24 cellular contexts compared by ENCODE assay signal in genomic region chr1:218247339-218247738, GRCh38. TPM values are rescaled to one million over a fixed set of nuclear protein-coding genes. Genes with fewer than 3 reads are reported as not detected.
DNase-seq lines count a peak whose midpoint lies in the region; ATAC-seq lines count a peak whose summit lies in the region.
"Had no signal": no experiment of that assay in that cellular context is flagged by ENCODE, and none has a peak within 500 bp of the region (broad histone marks: within the 10 kb centered on the region; RNA-seq: fewer than 3 reads in every experiment).

No MANE protein-coding gene starts in this region.

- H3K4me3 Mint-ChIP-seq in T-helper 2 cell treated with Interferon-gamma antibody and Interleukin-4, amounts not matched to agents 5 μg/mL and 100 μg/mL, for 36 hours, result no peak overlapping the region
- H3K4me3 Mint-ChIP-seq in activated T-cell treated with anti-CD3 and anti-CD28 coated beads, Interleukin-2, amount 50 U/mL, for 72 hours, result no peak overlapping the region
- H3K4me3 Mint-ChIP-seq: CD4-positive, CD25-positive, alpha-beta regulatory T cell; T-helper 1 cell treated with Interleukin-12 subunit alpha and Interleukin-12 subunit beta and Interleukin-4 antibody, amounts not matched to agents 30 μg/mL and 1 μg/mL, for 36 hours had no signal

- no peaks in the 10 kb centered on the region for H3K27me3 Mint-ChIP-seq in T-helper 2 cell treated with Interferon-gamma antibody and Interleukin-4, amounts not matched to agents 5 μg/mL and 100 μg/mL, for 36 hours (ENCODE audit: low read depth)
- peaks cover 28% of the 10 kb centered on the region for H3K27me3 Mint-ChIP-seq in activated T-cell treated with anti-CD3 and anti-CD28 coated beads, Interleukin-2, amount 50 U/mL, for 72 hours (ENCODE audit: low read depth)

- H3K36me3 Mint-ChIP-seq in T-helper 2 cell treated with Interferon-gamma antibody and Interleukin-4, amounts not matched to agents 5 μg/mL and 100 μg/mL, for 36 hours (ENCODE audit: low read depth), result no peaks in the 10 kb centered on the region
- H3K36me3 Mint-ChIP-seq in activated T-cell treated with anti-CD3 and anti-CD28 coated beads, Interleukin-2, amount 50 U/mL, for 72 hours (ENCODE audit: insufficient read depth in 2 of 2), result no peaks in the 10 kb centered on the region
- H3K36me3 Mint-ChIP-seq: CD4-positive, CD25-positive, alpha-beta regulatory T cell had no signal

- DNase-seq in NCI-H2227 (lab: John Stamatoyannopoulos, UW; ENCODE audit: unreplicated experiment) (no peak), COLO829 (ENCODE audit: low spot score) (no peak)
- DNase-seq in T-helper 2 cell treated with Interferon-gamma antibody and Interleukin-4, amounts not matched to agents 5 μg/mL and 100 μg/mL, for 36 hours (ENCODE audit: low spot score), result no peak
- no peak for DNase-seq in activated T-cell treated with anti-CD3 and anti-CD28 coated beads, Interleukin-2, amount 50 U/mL, for 72 hours
- DNase-seq: CD4-positive, CD25-positive, alpha-beta regulatory T cell; HCEC 1CT; Karpas-422; NCI-H1092; NCI-H1417 treated with DMSO at 0.1 percent for 48 hours; NCI-H187; NCI-H2107; NCI-H446; NCI-H524 treated with DMSO at 0.1 percent for 48 hours; NCI-H82; NK-92 treated with Interleukin-12 subunit alpha and Interleukin-12 subunit beta, amount 100 ng/mL, for 24 hours; PC-3; SK-N-SH; SW 1271 had no signal

- no peak overlapping the region for H3K27ac Mint-ChIP-seq in T-helper 2 cell treated with Interferon-gamma antibody and Interleukin-4, amounts not matched to agents 5 μg/mL and 100 μg/mL, for 36 hours
- no peak overlapping the region for H3K27ac Mint-ChIP-seq in activated T-cell treated with anti-CD3 and anti-CD28 coated beads, Interleukin-2, amount 50 U/mL, for 72 hours
- H3K27ac Mint-ChIP-seq: CD4-positive, CD25-positive, alpha-beta regulatory T cell; T-helper 1 cell treated with Interleukin-12 subunit alpha and Interleukin-12 subunit beta and Interleukin-4 antibody, amounts not matched to agents 30 μg/mL and 1 μg/mL, for 36 hours had no signal

- H3K9me3 Mint-ChIP-seq in T-helper 2 cell treated with Interferon-gamma antibody and Interleukin-4, amounts not matched to agents 5 μg/mL and 100 μg/mL, for 36 hours, result no peaks in the 10 kb centered on the region
- no peaks in the 10 kb centered on the region for H3K9me3 Mint-ChIP-seq in activated T-cell treated with anti-CD3 and anti-CD28 coated beads, Interleukin-2, amount 50 U/mL, for 72 hours
- H3K9me3 Mint-ChIP-seq: T-helper 1 cell treated with Interleukin-12 subunit alpha and Interleukin-12 subunit beta and Interleukin-4 antibody, amounts not matched to agents 30 μg/mL and 1 μg/mL, for 36 hours had no signal

- no peaks in the 10 kb centered on the region for H3K4me1 Mint-ChIP-seq in T-helper 2 cell treated with Interferon-gamma antibody and Interleukin-4, amounts not matched to agents 5 μg/mL and 100 μg/mL, for 36 hours (ENCODE audit: low read depth)
- H3K4me1 Mint-ChIP-seq in activated T-cell treated with anti-CD3 and anti-CD28 coated beads, Interleukin-2, amount 50 U/mL, for 72 hours (ENCODE audit: low read depth), result no peaks in the 10 kb centered on the region
- H3K4me1 Mint-ChIP-seq: CD4-positive, CD25-positive, alpha-beta regulatory T cell had no signal

- peak; percentile 69 for ATAC-seq in GM18861 (IDR thresholded peaks at IDR 0.05; ENCODE audit: unreplicated experiment)
- ATAC-seq in GM21423 (IDR thresholded peaks at IDR 0.05; ENCODE audit: unreplicated experiment), result peak; percentile 64
- ATAC-seq in HG03159 (IDR thresholded peaks at IDR 0.05; ENCODE audit: unreplicated experiment), result peak; percentile 55
- peak; percentile 58 for ATAC-seq in HG03460 (IDR thresholded peaks at IDR 0.05; ENCODE audit: unreplicated experiment)
- ATAC-seq in activated T-cell treated with anti-CD3 and anti-CD28 coated beads, Interleukin-2, amount 50 U/mL, for 72 hours (replicated peaks in 1 of 2), result no peak
- ATAC-seq: HepG2, PC-3 had no signal

RNA-seq across cellular contexts. Expression of gene RRP15, which starts 37.8 kb away (rescaled TPM):
- total RNA-seq in activated T-cell treated with anti-CD3 and anti-CD28 coated beads, Interleukin-2, amount 50 U/mL, for 72 hours, result 10 to 100 TPM; 12.5 to 13.6 TPM

Comparison
In these comparisons a context has a peak if more than half of its experiments do, and no peak if none do; other contexts are left out.
1. ATAC-seq: peak in GM18861 (single experiment), GM21423 (single experiment), HG03159 (single experiment) and HG03460 (single experiment); none in activated T-cell treated with anti-CD3 and anti-CD28 coated beads, Interleukin-2, amount 50 U/mL, for 72 hours (0 of 2).